12 cellular contexts compared by ENCODE assay signal in genomic region chr22:38155703-38156102, GRCh38. TPM values are rescaled to one million over a fixed set of nuclear protein-coding genes. Genes with fewer than 3 reads are reported as not detected.
"Had no signal": no experiment of that assay in that cellular context is flagged by ENCODE, and none has a peak within 500 bp of the region (broad histone marks: within the 10 kb centered on the region; RNA-seq: fewer than 3 reads in every experiment).

No MANE protein-coding gene starts in this region.

- H3K4me2 ChIP-seq: GM23338 had no signal

- H3K4me1 ChIP-seq: HAP-1 had no signal

- H3K9me3 ChIP-seq: HAP-1 had no signal

- H3K9ac ChIP-seq: GM23248 had no signal

- H3K4me3 Mint-ChIP-seq: GM23338, H9, HFFc6 had no signal

- H3K27ac Mint-ChIP-seq: GM23338, H9, HFFc6 had no signal

- H3K27ac ChIP-seq: GM23248 had no signal

- H3K4me3 ChIP-seq: GM23248, GM23338, HAP-1 had no signal

- FAIRE-seq: H1, H54 had no signal

- H3K9me3 Mint-ChIP-seq: GM23338, H9, HFFc6 had no signal

- ATAC-seq: GM23338, HCT116 had no signal

- DNase-seq: GM23248, GOT3, H7, H9, HCEC 1CT, HFFc6 had no signal

- H2AFZ ChIP-seq: GM23248, GM23338 had no signal

RNA-seq across cellular contexts. Expression of gene BAIAP2L2, which starts 45.2 kb away (rescaled TPM):
- total RNA-seq: H4 had no signal
